In the genomic region with DNA sequence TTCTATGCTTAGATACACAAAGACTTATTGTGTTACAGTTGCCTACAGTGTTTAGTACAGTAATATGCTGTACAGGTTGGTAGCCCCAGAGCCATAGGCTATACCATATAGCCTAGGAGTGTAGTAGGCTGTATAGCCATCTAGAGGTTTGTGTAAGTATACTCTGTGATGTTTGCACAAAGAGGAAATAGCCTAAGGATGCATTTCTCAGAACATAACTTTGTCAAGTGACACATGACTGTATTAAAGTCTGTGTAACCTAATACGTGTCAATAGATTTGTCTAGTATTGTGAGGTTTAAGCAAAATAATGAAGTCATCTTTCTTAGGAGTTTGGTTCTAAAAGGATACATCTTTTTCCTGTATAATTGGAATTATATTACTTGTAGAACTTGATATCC, we compare ENCODE assay signal across 10 cellular contexts. TPM values are rescaled to one million over a fixed set of nuclear protein-coding genes. Genes with fewer than 3 reads are reported as not detected.
DNase-seq lines count a peak whose midpoint lies in the region; ATAC-seq and TF ChIP-seq lines count a peak whose summit lies in the region.
"Had no signal": no experiment of that assay in that cellular context is flagged by ENCODE, and none has a peak within 500 bp of the region (broad histone marks: within the 10 kb centered on the region; RNA-seq: fewer than 3 reads in every experiment).

No MANE protein-coding gene starts in this region.

- no peak for TF ChIP-seq CTCF in ascending aorta (IDR thresholded peaks at IDR 0.05)

- H3K4me1 Mint-ChIP-seq in activated T-cell treated with anti-CD3 and anti-CD28 coated beads, Interleukin-2, amount 50 U/mL, for 72 hours (ENCODE audit: low read depth) = peaks cover 7% of the 10 kb centered on the region
- H3K4me1 Mint-ChIP-seq in stimulated activated memory B cell treated with anti-CD40 and anti-IgM and Interleukin-4, amounts not matched to agents 10 μg/mL and 1 μg/mL and 100 μg/mL, for 72 hours = peaks cover 5% of the 10 kb centered on the region

- no peak overlapping the region for H3K27ac ChIP-seq in ascending aorta
- H3K27ac ChIP-seq: SK-N-MC had no signal

- H3K36me3 ChIP-seq in ascending aorta = no peaks in the 10 kb centered on the region

- intact Hi-C loops in ascending aorta (cut with DNase I) = loop anchor here (10.0 kb wide), 2 partner anchors 1434 to 1874 kb away; partner anchors contain the start of genes ATM, DDX10 and NPAT

- H3K4me3 Mint-ChIP-seq in activated T-cell treated with anti-CD3 and anti-CD28 coated beads, Interleukin-2, amount 50 U/mL, for 72 hours = no peak overlapping the region
- H3K4me3 Mint-ChIP-seq in stimulated activated memory B cell treated with anti-CD40 and anti-IgM and Interleukin-4, amounts not matched to agents 10 μg/mL and 1 μg/mL and 100 μg/mL, for 72 hours = no peak overlapping the region
- H3K4me3 Mint-ChIP-seq: B cell had no signal

- peak; percentile 56 to 82 for ATAC-seq in activated T-cell treated with anti-CD3 and anti-CD28 coated beads, Interleukin-2, amount 50 U/mL, for 72 hours (replicated peaks in 1 of 2)
- ATAC-seq in HG02870 (IDR thresholded peaks at IDR 0.05; ENCODE audit: unreplicated experiment) = peak; percentile 65
- ATAC-seq in stimulated activated memory B cell treated with anti-CD40 and anti-IgM and Interleukin-4, amounts not matched to agents 10 μg/mL and 1 μg/mL and 100 μg/mL, for 72 hours = peak; percentile 31

- no peaks in the 10 kb centered on the region for H3K9me3 Mint-ChIP-seq in activated T-cell treated with anti-CD3 and anti-CD28 coated beads, Interleukin-2, amount 50 U/mL, for 72 hours
- H3K9me3 Mint-ChIP-seq in stimulated activated memory B cell treated with anti-CD40 and anti-IgM and Interleukin-4, amounts not matched to agents 10 μg/mL and 1 μg/mL and 100 μg/mL, for 72 hours = no peaks in the 10 kb centered on the region

- H3K9me3 ChIP-seq in ascending aorta = no peaks in the 10 kb centered on the region

- H3K27me3 Mint-ChIP-seq in activated T-cell treated with anti-CD3 and anti-CD28 coated beads, Interleukin-2, amount 50 U/mL, for 72 hours (ENCODE audit: low read depth) = peaks cover 50% of the 10 kb centered on the region
- H3K27me3 Mint-ChIP-seq in stimulated activated memory B cell treated with anti-CD40 and anti-IgM and Interleukin-4, amounts not matched to agents 10 μg/mL and 1 μg/mL and 100 μg/mL, for 72 hours = peaks cover 32% of the 10 kb centered on the region

- no peak overlapping the region for H3K27ac Mint-ChIP-seq in activated T-cell treated with anti-CD3 and anti-CD28 coated beads, Interleukin-2, amount 50 U/mL, for 72 hours
- no peak overlapping the region for H3K27ac Mint-ChIP-seq in stimulated activated memory B cell treated with anti-CD40 and anti-IgM and Interleukin-4, amounts not matched to agents 10 μg/mL and 1 μg/mL and 100 μg/mL, for 72 hours
- H3K27ac Mint-ChIP-seq: B cell had no signal

- H3K4me3 ChIP-seq in ascending aorta = no peak overlapping the region
- H3K4me3 ChIP-seq: SK-N-MC had no signal

- H3K4me1 ChIP-seq in ascending aorta = peaks cover 0 to 23% of the 10 kb centered on the region in 2 donors

- H3K36me3 Mint-ChIP-seq in activated T-cell treated with anti-CD3 and anti-CD28 coated beads, Interleukin-2, amount 50 U/mL, for 72 hours (ENCODE audit: insufficient read depth in 2 of 2) = peaks cover 0 to 2% of the 10 kb centered on the region in 2 donors
- peaks cover 5% of the 10 kb centered on the region for H3K36me3 Mint-ChIP-seq in stimulated activated memory B cell treated with anti-CD40 and anti-IgM and Interleukin-4, amounts not matched to agents 10 μg/mL and 1 μg/mL and 100 μg/mL, for 72 hours

- H3K27me3 ChIP-seq in ascending aorta = no peaks in the 10 kb centered on the region

- DNase-seq in activated T-cell treated with anti-CD3 and anti-CD28 coated beads, Interleukin-2, amount 50 U/mL, for 72 hours = no peak
- no peak for DNase-seq in activated T-cell treated with anti-CD3 and anti-CD28 coated beads, Interleukin-2, amount 50 U/mL, for 48 hours
- DNase-seq in NCI-H69 (lab: John Stamatoyannopoulos, UW) = peak; percentile 50
- no peak for DNase-seq in A172 (ENCODE audit: low spot score)
- DNase-seq in ascending aorta (ENCODE audit: low spot score in 2 of 2) = no peak
- DNase-seq in SHP77 treated with DMSO at 0.1 percent for 48 hours (lab: John Stamatoyannopoulos, UW) = no peak

RNA-seq across cellular contexts. Expression of gene ZC3H12C, which starts 5.5 kb away (rescaled TPM):
- 1 to 10 TPM; 2.5 to 6.6 TPM for total RNA-seq in activated T-cell treated with anti-CD3 and anti-CD28 coated beads, Interleukin-2, amount 50 U/mL, for 72 hours
- 3.7 and 5.2 TPM in 2 replicates for total RNA-seq in A172 (2014; rRNA removed; shearing (Covaris generic))
- total RNA-seq in ascending aorta = 6.3 TPM
